ENCODE assay signal across 1 cellular context in genomic region chr19:9672893-9673292, GRCh38.
TF ChIP-seq lines count a peak whose summit lies in the region.

No MANE protein-coding gene starts in this region.

TF ChIP-seq in WTC11, 78 proteins besides CTCF, POLR2A, EP300 and RAD21 (continued from another document):
- TF ChIP-seq NR3C1 (CRISPR knock-in tag; conservative IDR thresholded peaks at IDR 0.05; ENCODE audit: low read depth) = no peak
- no peak for TF ChIP-seq HMGXB4 (CRISPR knock-in tag; IDR thresholded peaks at IDR 0.05)
- TF ChIP-seq ZNF423 (CRISPR knock-in tag; IDR thresholded peaks at IDR 0.05) = no peak
- no peak for TF ChIP-seq CREM (CRISPR knock-in tag; IDR thresholded peaks at IDR 0.05)
- no peak for TF ChIP-seq TP53 (CRISPR knock-in tag; IDR thresholded peaks at IDR 0.05)
- TF ChIP-seq ZNF416 (CRISPR knock-in tag; IDR thresholded peaks at IDR 0.05) = no peak
- no peak for TF ChIP-seq EMX1 (CRISPR knock-in tag; IDR thresholded peaks at IDR 0.05)
- no peak for TF ChIP-seq GTF2I (CRISPR knock-in tag; conservative IDR thresholded peaks at IDR 0.05)
- no peak for TF ChIP-seq E2F5 (CRISPR knock-in tag; IDR thresholded peaks at IDR 0.05)
- no peak for TF ChIP-seq ZNF671 (CRISPR knock-in tag; IDR thresholded peaks at IDR 0.05)
- TF ChIP-seq JUN (CRISPR knock-in tag; IDR thresholded peaks at IDR 0.05) = no peak
